ENCODE assay signal across 1 cellular context in the genomic region with DNA sequence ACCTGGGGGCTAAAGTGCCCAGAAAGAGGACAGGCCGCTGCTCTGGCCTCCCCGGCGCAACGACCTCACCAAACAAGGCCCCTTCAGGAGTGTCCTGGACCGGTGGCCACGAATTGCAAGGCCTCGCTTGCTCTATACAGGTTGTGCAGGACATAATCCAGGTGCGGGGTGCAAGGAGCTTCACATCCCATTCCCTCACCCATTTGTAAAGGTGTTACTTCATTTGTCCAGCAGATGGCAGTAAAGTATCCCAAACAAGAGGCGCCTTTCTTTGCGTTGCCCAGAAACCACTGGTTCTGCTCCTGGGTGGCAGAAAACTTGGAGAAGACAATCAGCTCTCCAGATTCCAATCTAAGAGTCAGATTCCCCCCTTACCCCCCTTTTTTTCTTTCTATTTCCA.
TF ChIP-seq lines count a peak whose summit lies in the region.

No MANE protein-coding gene starts in this region.

TF ChIP-seq in K562, 482 proteins besides CTCF, POLR2A, EP300 and RAD21 (continued from another document):
- TF ChIP-seq, protein P1, sequence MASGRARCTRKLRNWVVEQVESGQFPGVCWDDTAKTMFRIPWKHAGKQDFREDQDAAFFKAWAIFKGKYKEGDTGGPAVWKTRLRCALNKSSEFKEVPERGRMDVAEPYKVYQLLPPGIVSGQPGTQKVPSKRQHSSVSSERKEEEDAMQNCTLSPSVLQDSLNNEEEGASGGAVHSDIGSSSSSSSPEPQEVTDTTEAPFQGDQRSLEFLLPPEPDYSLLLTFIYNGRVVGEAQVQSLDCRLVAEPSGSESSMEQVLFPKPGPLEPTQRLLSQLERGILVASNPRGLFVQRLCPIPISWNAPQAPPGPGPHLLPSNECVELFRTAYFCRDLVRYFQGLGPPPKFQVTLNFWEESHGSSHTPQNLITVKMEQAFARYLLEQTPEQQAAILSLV (tag; IDR thresholded peaks at IDR 0.05) = no peak
- TF ChIP-seq SMC3 (conservative IDR thresholded peaks at IDR 0.05; ENCODE audit: insufficient read depth, low read depth, low read length) (peak; percentile 74), ZNF431 (CRISPR knock-in tag; IDR thresholded peaks at IDR 0.05) (no peak)
